8 cellular contexts compared by ENCODE assay signal in genomic region chr2:106193491-106193976, GRCh38. TPM values are rescaled to one million over a fixed set of nuclear protein-coding genes. Genes with fewer than 3 reads are reported as not detected.
A peak's percentile ranks its signal among the peaks of the same experiment; 100 is the strongest.
DNase-seq lines count a peak whose midpoint lies in the region; ATAC-seq and TF ChIP-seq lines count a peak whose summit lies in the region.

No MANE protein-coding gene starts in this region.

- no peaks in the 10 kb centered on the region for H3K27me3 Mint-ChIP-seq in CD8-positive, alpha-beta T cell (ENCODE audit: low read depth)

- H3K4ac ChIP-seq in neuronal stem cell (ENCODE audit: low read length), result no peak overlapping the region

- peak overlapping the region; percentile 39 for H2BK5ac ChIP-seq in neuronal stem cell (ENCODE audit: low read length)

- CTCF ChIA-PET in CD8-positive, alpha-beta T cell (lab: Charles Lee), result interaction anchor here (1.4 to 2.1 kb wide), 2 partner anchors 27 to 33 kb away, joined by 6 to 18 read pairs; no protein-coding TSS in a partner anchor

- peak in 5 of 7 experiments; percentile 2 to 34 (median 15) for DNase-seq in CD8-positive, alpha-beta T cell
- peak; percentile 22 to 39 for DNase-seq in activated CD4-positive, alpha-beta T cell treated with anti-CD3 and anti-CD28 coated beads, Interleukin-2, amount 50 U/mL, for 48 hours
- no peak for DNase-seq in esophagus squamous epithelium (lab: John Stamatoyannopoulos, UW)
- DNase-seq in neuronal stem cell (ENCODE audit: low spot score), result peak; percentile 15
- DNase-seq in uterus, result peak; percentile 24 to 25
- no peak for DNase-seq in GOT3 (lab: John Stamatoyannopoulos, UW)

- no peak overlapping the region for H2BK120ac ChIP-seq in neuronal stem cell (ENCODE audit: low read depth, low read length)

- H3K4me1 ChIP-seq in CD8-positive, alpha-beta T cell (ENCODE audit: insufficient read depth, low read length), result peaks cover 45% of the 10 kb centered on the region
- H3K4me1 ChIP-seq in esophagus squamous epithelium (peaks cover 0 to 62% (median 15%) of the 10 kb centered on the region in 3 donors), neuronal stem cell (ENCODE audit: control insufficient read depth in 2 of 2, insufficient read depth in 1 of 2, low read depth in 1 of 2, low read length in 2 of 2) (peaks cover 7 to 11% of the 10 kb centered on the region in 2 donors), uterus (no peaks in the 10 kb centered on the region)

- no peak overlapping the region for H2AK5ac ChIP-seq in neuronal stem cell (ENCODE audit: low read depth, low read length)

- no peaks in the 10 kb centered on the region for H3K9me3 Mint-ChIP-seq in CD8-positive, alpha-beta T cell

- peak overlapping the region; percentile 93 for H3K9ac ChIP-seq in neuronal stem cell (ENCODE audit: low read depth, low read length, poor library complexity)

- no peak overlapping the region for H2BK12ac ChIP-seq in neuronal stem cell (ENCODE audit: low read length)

- H3K4me2 ChIP-seq in neuronal stem cell (ENCODE audit: insufficient read depth, low read length, poor library complexity, severe bottlenecking), result peak overlapping the region; percentile 71

- WGBS in esophagus squamous epithelium, 2 donors, result 0% methylated on average over 3 of the region's 53 CpGs; no CpG with 5 or more reads in 1 of the 2 donors
- no CpG with 5 or more reads among the region's 53 CpGs for WGBS in neuronal stem cell (ENCODE audit: extremely low coverage in 2 of 2, insufficient read length in 2 of 2, insufficient replicate concordance in 1 of 2), 2 donors

- ATAC-seq in CD8-positive, alpha-beta T cell, result no peak
- peak; percentile 40 for ATAC-seq in GM19455 (IDR thresholded peaks at IDR 0.05; ENCODE audit: unreplicated experiment)
- peak; percentile 39 for ATAC-seq in HG03460 (IDR thresholded peaks at IDR 0.05; ENCODE audit: unreplicated experiment)

- peak overlapping the region; percentile 84 for H3K4me3 Mint-ChIP-seq in CD8-positive, alpha-beta T cell

- H3K14ac ChIP-seq in neuronal stem cell (ENCODE audit: low read length), result no peak overlapping the region

- peak overlapping the region; percentile 61 for H3K27ac ChIP-seq in CD8-positive, alpha-beta T cell (ENCODE audit: low read depth, low read length)
- H3K27ac ChIP-seq in esophagus squamous epithelium, result peak overlapping the region; percentile 85 to 94 (median 91)
- no peak overlapping the region for H3K27ac ChIP-seq in neuronal stem cell (replicated peaks; ENCODE audit: low read length)
- peak overlapping the region; percentile 70 to 80 for H3K27ac ChIP-seq in uterus

- peaks cover 31% of the 10 kb centered on the region for H3K36me3 Mint-ChIP-seq in CD8-positive, alpha-beta T cell

- H2AFZ ChIP-seq in neuronal stem cell (ENCODE audit: low read length), result peak overlapping the region; percentile 96

- H3K18ac ChIP-seq in neuronal stem cell (ENCODE audit: low read length), result peak overlapping the region; percentile 98

- peak overlapping the region; percentile 47 for H3K23ac ChIP-seq in neuronal stem cell (ENCODE audit: low read depth, low read length, poor library complexity)

- intact Hi-C loops in CD8-positive, alpha-beta T cell (cut with DNase I, micrococcal nuclease), result loop anchor here (5.0 to 10.0 kb wide), 4 partner anchors 51 to 1159 kb away; partner anchors contain the start of genes C2orf49 (in 2 of the 2) and MRPS9 (in 1 of the 2)
- intact Hi-C loops in esophagus squamous epithelium (cut with DNase I), result no loop called here
- intact Hi-C loops in uterus (cut with DNase I; ENCODE audit: low total_unique reads), result loop anchor here (10.0 kb wide), 1 partner anchor 449 kb away; the partner anchor contains the start of gene NCK2

- H3K36me3 ChIP-seq in CD8-positive, alpha-beta T cell (ENCODE audit: insufficient read depth, low read length), result no peaks in the 10 kb centered on the region
- H3K36me3 ChIP-seq in esophagus squamous epithelium (no peaks in the 10 kb centered on the region), neuronal stem cell (replicated peaks in 1 of 2; ENCODE audit: control insufficient read depth in 2 of 2, insufficient read depth in 2 of 2, low read length in 2 of 2) (peaks cover 0 to 12% of the 10 kb centered on the region in 2 donors), uterus (no peaks in the 10 kb centered on the region)

- H3K27ac Mint-ChIP-seq in CD8-positive, alpha-beta T cell, result peak overlapping the region; percentile 81

- H3K9me3 ChIP-seq in CD8-positive, alpha-beta T cell (ENCODE audit: low read length), result no peaks in the 10 kb centered on the region
- H3K9me3 ChIP-seq in esophagus squamous epithelium (no peaks in the 10 kb centered on the region), neuronal stem cell (replicated peaks in 1 of 2; ENCODE audit: control insufficient read depth in 2 of 2, insufficient read depth in 1 of 2, low read depth in 1 of 2, low read length in 2 of 2) (no peaks in the 10 kb centered on the region), uterus (no peaks in the 10 kb centered on the region)

- H3K79me1 ChIP-seq in neuronal stem cell (ENCODE audit: low read depth, low read length), result peaks cover 12% of the 10 kb centered on the region

- no peak for TF ChIP-seq CTCF in CD8-positive, alpha-beta T cell (IDR thresholded peaks at IDR 0.05)
- TF ChIP-seq CTCF in esophagus squamous epithelium (IDR thresholded peaks at IDR 0.05), result no peak
- TF ChIP-seq CTCF in uterus (IDR thresholded peaks at IDR 0.05), result no peak

- peak overlapping the region; percentile 50 for H2BK15ac ChIP-seq in neuronal stem cell (ENCODE audit: low read length)

- H4K91ac ChIP-seq in neuronal stem cell (ENCODE audit: low read depth, low read length, poor library complexity), result no peak overlapping the region

- TF ChIP-seq POLR2A in esophagus squamous epithelium (IDR thresholded peaks at IDR 0.05), result no peak
- TF ChIP-seq POLR2A in uterus (IDR thresholded peaks at IDR 0.05), result no peak

- POLR2A ChIA-PET in CD8-positive, alpha-beta T cell (lab: Charles Lee), result interaction anchor here (0.7 to 2.2 kb wide), 5 partner anchors 29 to 344 kb away, joined by 3 to 35 read pairs (median 3); no protein-coding TSS in a partner anchor

- no peaks in the 10 kb centered on the region for H3K27me3 ChIP-seq in CD8-positive, alpha-beta T cell (ENCODE audit: insufficient read depth, low read length)
- peaks cover 0 to 7% (median 0%) of the 10 kb centered on the region in 4 donors for H3K27me3 ChIP-seq in esophagus squamous epithelium
- no peaks in the 10 kb centered on the region for H3K27me3 ChIP-seq in neuronal stem cell (ENCODE audit: control insufficient read depth in 3 of 3, insufficient read depth in 3 of 3, low read depth in 1 of 3, low read length in 3 of 3)
- H3K27me3 ChIP-seq in uterus, result no peaks in the 10 kb centered on the region

- peaks cover 52% of the 10 kb centered on the region for H3K4me1 Mint-ChIP-seq in CD8-positive, alpha-beta T cell (ENCODE audit: low read depth)

- peak overlapping the region; percentile 68 for H3K4me3 ChIP-seq in CD8-positive, alpha-beta T cell (ENCODE audit: low read depth, low read length)
- H3K4me3 ChIP-seq in esophagus squamous epithelium, result peak overlapping the region; percentile 69 to 99 (median 93)
- peak overlapping the region; percentile 83 to 99 for H3K4me3 ChIP-seq in neuronal stem cell (ENCODE audit: low read length in 2 of 2)
- peak overlapping the region; percentile 75 to 92 for H3K4me3 ChIP-seq in uterus

- H4K8ac ChIP-seq in neuronal stem cell (ENCODE audit: low read depth, low read length), result no peak overlapping the region

RNA-seq across cellular contexts. Expression of gene UXS1, which starts 0.6 kb away (rescaled TPM):
- 10 to 100 TPM; 62.1 to 70.8 TPM for total RNA-seq in CD8-positive, alpha-beta T cell
- total RNA-seq in esophagus squamous epithelium (10 to 100 TPM; 23.5 to 40.4 (median 33.1) TPM), uterus (100 to 1,000 TPM in 1 of 4 donors, 10 to 100 TPM in 3; 26.2 to 103 (median 74.8) TPM)
- polyA plus RNA-seq in neuronal stem cell (2013, experiment 1 of 2), result 47.7 TPM
- polyA plus RNA-seq in neuronal stem cell (2013, experiment 2 of 2), result 48.4 TPM

Comparison
In these comparisons a context has a peak if more than half of its experiments do, and no peak if none do; other contexts are left out.
1. DNase-seq: peak in CD8-positive, alpha-beta T cell (5 of 7), activated CD4-positive, alpha-beta T cell treated with anti-CD3 and anti-CD28 coated beads, Interleukin-2, amount 50 U/mL, for 48 hours (2 of 2), neuronal stem cell (single experiment) and uterus (2 of 2); none in esophagus squamous epithelium (single experiment) and GOT3 (single experiment).
2. Peak in every context shown above with its lines, with median percentiles within 50 percentile points of each other: H3K4me3 ChIP-seq.